In the genomic region with DNA sequence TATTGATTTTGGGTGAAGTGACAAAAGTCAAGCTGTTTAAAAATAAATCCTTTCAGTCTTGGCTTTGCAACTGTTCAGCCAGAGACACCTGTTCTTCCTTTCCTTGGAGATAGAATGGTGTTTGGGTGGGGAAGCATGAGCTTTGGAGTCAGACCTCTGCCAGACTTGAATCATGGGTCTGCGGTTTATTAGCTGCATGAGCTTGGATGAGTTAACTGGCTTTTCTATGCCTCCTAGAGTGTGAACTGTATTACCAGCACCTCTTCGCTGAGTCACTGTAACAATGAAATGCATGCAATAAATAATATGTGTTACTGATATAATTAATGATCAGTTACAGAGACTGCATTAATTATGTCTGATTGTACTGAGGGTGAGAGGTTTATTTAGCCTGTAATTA, we compare ENCODE assay signal across 14 cellular contexts. TPM values are rescaled to one million over a fixed set of nuclear protein-coding genes. Genes with fewer than 3 reads are reported as not detected.
DNase-seq lines count a peak whose midpoint lies in the region; ATAC-seq, FAIRE-seq and TF ChIP-seq lines count a peak whose summit lies in the region.
"Had no signal": no experiment of that assay in that cellular context is flagged by ENCODE, and none has a peak within 500 bp of the region (broad histone marks: within the 10 kb centered on the region; RNA-seq: fewer than 3 reads in every experiment).

No MANE protein-coding gene starts in this region.

- no peaks in the 10 kb centered on the region for H3K4me1 Mint-ChIP-seq in effector memory CD8-positive, alpha-beta T cell (ENCODE audit: low read depth in 2 of 2)

- intact Hi-C loops in PC-3 (cut with micrococcal nuclease), result no loop called here
- intact Hi-C loops in pancreas (cut with DNase I), result no loop called here

- TF ChIP-seq CTCF in PC-3 (conservative IDR thresholded peaks at IDR 0.05; ENCODE audit: low read depth, low read length), result no peak
- no peak for TF ChIP-seq CTCF in pancreas (IDR thresholded peaks at IDR 0.05)

- no peaks in the 10 kb centered on the region for H3K9me3 ChIP-seq in PC-3 (ENCODE audit: low read length)
- H3K9me3 ChIP-seq in pancreas, result no peaks in the 10 kb centered on the region
- H3K9me3 ChIP-seq: vagina had no signal

- peak overlapping the region; percentile 59 for H3K4me2 ChIP-seq in PC-3 (ENCODE audit: low read length)

- no peaks in the 10 kb centered on the region for H3K79me2 ChIP-seq in PC-3 (ENCODE audit: low read length)

- DNase-seq in Daoy (ENCODE audit: low read depth), result peak; percentile 90
- peak; percentile 85 for DNase-seq in PC-3
- DNase-seq in epithelial cell of prostate (ENCODE audit: low read depth, low spot score), result peak; percentile 86
- no peak for DNase-seq in pancreas
- no peak for DNase-seq in effector memory CD8-positive, alpha-beta T cell
- no peak for DNase-seq in NCI-H345 (lab: John Stamatoyannopoulos, UW)
- no peak for DNase-seq in NCI-H748 treated with DMSO at 0.1 percent for 48 hours (lab: John Stamatoyannopoulos, UW)
- DNase-seq: activated CD4-positive, CD25-positive, alpha-beta regulatory T cell treated with anti-CD3 and anti-CD28 coated beads, Interleukin-2, amount 50 U/mL, for 72 hours; foreskin melanocyte had no signal

- ATAC-seq in PC-3 (peak; percentile 54), pancreas (peak; percentile 2 to 40 (median 6)), GM19467 (IDR thresholded peaks at IDR 0.05; ENCODE audit: unreplicated experiment) (no peak)
- no peak for ATAC-seq in effector memory CD8-positive, alpha-beta T cell (replicated peaks)
- ATAC-seq: stimulated activated memory B cell treated with anti-CD40 and anti-IgM and Interleukin-4, amounts not matched to agents 10 μg/mL and 1 μg/mL and 100 μg/mL, for 72 hours had no signal

- H3K36me3 ChIP-seq in PC-3 (ENCODE audit: low read depth, low read length) (no peaks in the 10 kb centered on the region), pancreas (no peaks in the 10 kb centered on the region)
- H3K36me3 ChIP-seq: vagina had no signal

- whole genome bisulfite sequencing in pancreas, 2 donors, result 75 to 76% methylated on average over 2 of the region's 2 CpGs

- no peak for FAIRE-seq in pancreas (lab: Jason Lieb, UNC)

- no peak overlapping the region for H2AFZ ChIP-seq in PC-3 (ENCODE audit: low read length)

- no peaks in the 10 kb centered on the region for H3K27me3 ChIP-seq in PC-3 (ENCODE audit: low read length)
- H3K27me3 ChIP-seq in pancreas, result no peaks in the 10 kb centered on the region
- H3K27me3 ChIP-seq: vagina had no signal

- no peaks in the 10 kb centered on the region for H4K20me1 ChIP-seq in PC-3 (ENCODE audit: low read length)

- no peak overlapping the region; the same call in 1 of the 2 replicates for H3K4me3 ChIP-seq in PC-3 (ENCODE audit: low read length)
- H3K4me3 ChIP-seq in pancreas, result no peak overlapping the region
- H3K4me3 ChIP-seq: vagina had no signal

- no peaks in the 10 kb centered on the region for H3K9me3 Mint-ChIP-seq in effector memory CD8-positive, alpha-beta T cell
- H3K9me3 Mint-ChIP-seq: stimulated activated memory B cell treated with anti-CD40 and anti-IgM and Interleukin-4, amounts not matched to agents 10 μg/mL and 1 μg/mL and 100 μg/mL, for 72 hours had no signal

- H3K4me1 ChIP-seq in PC-3 (ENCODE audit: insufficient read depth, low read length), result peaks cover 52% of the 10 kb centered on the region
- H3K4me1 ChIP-seq in pancreas, result peaks cover 23 to 32% (median 29%) of the 10 kb centered on the region in 3 donors

- peaks cover 3% of the 10 kb centered on the region for H3F3A ChIP-seq in PC-3 (ENCODE audit: low read length, unreplicated experiment)

- POLR2A ChIA-PET in PC-3 (lab: Charles Lee; ENCODE audit: unreplicated experiment), result interaction anchor here (0.6 to 0.7 kb wide), 2 partner anchors 17 to 365 kb away, joined by 3 to 4 read pairs; no protein-coding TSS in a partner anchor

- no TSS peak for BruUV-seq in PC-3 (replicated peaks; lab: Mats Ljungman, UMichigan)

- H3K9ac ChIP-seq in PC-3 (ENCODE audit: low read length), result peak overlapping the region; percentile 75

- H3K9me2 ChIP-seq in PC-3 (replicated peaks; ENCODE audit: low read length), result no peaks in the 10 kb centered on the region; the same call in 1 of the 2 replicates

- no peak overlapping the region for H3K27ac Mint-ChIP-seq in effector memory CD8-positive, alpha-beta T cell
- H3K27ac Mint-ChIP-seq: stimulated activated memory B cell treated with anti-CD40 and anti-IgM and Interleukin-4, amounts not matched to agents 10 μg/mL and 1 μg/mL and 100 μg/mL, for 72 hours had no signal

- peaks cover 9 to 20% of the 10 kb centered on the region in 2 donors for H3K27me3 Mint-ChIP-seq in effector memory CD8-positive, alpha-beta T cell

- CTCF ChIA-PET in PC-3 (lab: Charles Lee), result no interaction called here

- H3K4me3 Mint-ChIP-seq in effector memory CD8-positive, alpha-beta T cell, result no peak overlapping the region
- H3K4me3 Mint-ChIP-seq: stimulated activated memory B cell treated with anti-CD40 and anti-IgM and Interleukin-4, amounts not matched to agents 10 μg/mL and 1 μg/mL and 100 μg/mL, for 72 hours had no signal

- H3K27ac ChIP-seq in PC-3 (ENCODE audit: low read length) (peak overlapping the region; percentile 93), epithelial cell of prostate (peak overlapping the region; percentile 79), pancreas (peak overlapping the region; percentile 46 to 70 (median 59))
- H3K27ac ChIP-seq: C4-2B, HL-60, vagina had no signal

- no peaks in the 10 kb centered on the region for H3K36me3 Mint-ChIP-seq in effector memory CD8-positive, alpha-beta T cell (ENCODE audit: insufficient read depth)
- H3K36me3 Mint-ChIP-seq: stimulated activated memory B cell treated with anti-CD40 and anti-IgM and Interleukin-4, amounts not matched to agents 10 μg/mL and 1 μg/mL and 100 μg/mL, for 72 hours had no signal

RNA-seq across cellular contexts. Expression of a gene that starts 13.5 kb away (rescaled TPM):
- total RNA-seq in Daoy (2014; rRNA removed; shearing (Covaris generic)), result 5.6 and 13.6 TPM in 2 replicates
- total RNA-seq in PC-3 (2014; rRNA removed), result 59.0 and 71.8 TPM in 2 replicates
- total RNA-seq in pancreas, result 1 to 10 TPM in 4 of 6 donors, under 1 TPM in 1, not detected in 1; 0.37 to 3.8 (median 3.0) TPM
- polyA plus RNA-seq in pancreas, result 1 to 10 TPM; 3.2 to 3.7 TPM

Comparison
In these comparisons a context has a peak if more than half of its experiments do, and no peak if none do; other contexts are left out.
1. DNase-seq: peak in Daoy (single experiment), PC-3 (single experiment) and epithelial cell of prostate (single experiment); none in pancreas (0 of 6), effector memory CD8-positive, alpha-beta T cell (0 of 3), NCI-H345 (single experiment) and NCI-H748 treated with DMSO at 0.1 percent for 48 hours (single experiment).
2. ATAC-seq: peak in PC-3 (single experiment) and pancreas (4 of 4); none in GM19467 (single experiment) and effector memory CD8-positive, alpha-beta T cell (single experiment).
3. Peak in every context shown above with its lines, with median percentiles within 50 percentile points of each other: H3K27ac ChIP-seq.